Comparison of ENCODE assay signal across 9 cellular contexts in genomic region chr3:50244813-50245212, GRCh38. TPM values are rescaled to one million over a fixed set of nuclear protein-coding genes. Genes with fewer than 3 reads are reported as not detected.
DNase-seq lines count a peak whose midpoint lies in the region; TF ChIP-seq lines count a peak whose summit lies in the region.
"Not testable (repeated sequence)": the region's sequence is repeated elsewhere in the genome, so short reads cannot be mapped to it uniquely, and the experiment has no call there.
"Had no signal": no experiment of that assay in that cellular context is flagged by ENCODE, and none has a peak within 500 bp of the region (broad histone marks: within the 10 kb centered on the region; RNA-seq: fewer than 3 reads in every experiment).

No MANE protein-coding gene starts in this region.

- peak overlapping the region; percentile 90 to 99 (median 94) for H3K27ac ChIP-seq in BLaER1 treated with 17β-estradiol and CSF1 and Interleukin-3, amounts not matched to agents 10 nM and 100 nM
- H3K27ac ChIP-seq in OCI-LY7 (ENCODE audit: low read depth, low read length, poor library complexity, severe bottlenecking) (peak overlapping the region; percentile 31), endodermal cell (ENCODE audit: low read depth, low read length) (peak overlapping the region; percentile 22), mesodermal cell (ENCODE audit: low read depth, low read length, severe bottlenecking) (peak overlapping the region; percentile 92), spleen (peak overlapping the region; percentile 88 to 99 (median 96))

- peaks cover 59 to 99% (median 76%) of the 10 kb centered on the region in 11 experiments for H4K20me1 ChIP-seq in BLaER1 treated with 17β-estradiol and CSF1 and Interleukin-3, amounts not matched to agents 10 nM and 100 nM
- H4K20me1 ChIP-seq in OCI-LY7 (ENCODE audit: insufficient read depth, low read length), result peaks cover 15% of the 10 kb centered on the region; the same call in 1 of the 2 replicates

- not testable (repeated sequence) for H3K27me3 Mint-ChIP-seq in activated naive CD4-positive, alpha-beta T cell treated with anti-CD3 and anti-CD28 coated beads, Interleukin-2, amount 10 ng/mL, durations not matched to agents 7 days and 5 days; endodermal cell (ENCODE audit: insufficient read depth)

- not testable (repeated sequence) for H3K9me3 ChIP-seq in BLaER1 treated with 17β-estradiol and CSF1 and Interleukin-3, amounts not matched to agents 10 nM and 100 nM (replicated peaks in 1 of 11); OCI-LY7 (ENCODE audit: low read length); endodermal cell (ENCODE audit: control insufficient read depth, low read length); mesodermal cell (ENCODE audit: control insufficient read depth, low read length); spleen

- H3K27ac Mint-ChIP-seq in activated naive CD4-positive, alpha-beta T cell treated with anti-CD3 and anti-CD28 coated beads, Interleukin-2, amount 10 ng/mL, durations not matched to agents 7 days and 5 days, result peak overlapping the region; percentile 93
- peak overlapping the region; percentile 68 for H3K27ac Mint-ChIP-seq in endodermal cell

- peaks cover 20 to 77% (median 55%) of the 10 kb centered on the region in 11 experiments for H3K36me3 ChIP-seq in BLaER1 treated with 17β-estradiol and CSF1 and Interleukin-3, amounts not matched to agents 10 nM and 100 nM
- H3K36me3 ChIP-seq in OCI-LY7 (ENCODE audit: insufficient read depth, low read length) (peaks cover 43% of the 10 kb centered on the region; the same call in 1 of the 2 replicates), endodermal cell (ENCODE audit: control insufficient read depth, insufficient read depth, low read length) (peaks cover 34% of the 10 kb centered on the region), mesodermal cell (ENCODE audit: control insufficient read depth, insufficient read depth, low read length) (peaks cover 65% of the 10 kb centered on the region), spleen (peaks cover 0 to 77% (median 14%) of the 10 kb centered on the region in 6 donors)

- DNase-seq in OCI-LY7 (ENCODE audit: low spot score); activated naive CD4-positive, alpha-beta T cell treated with anti-CD3 and anti-CD28 coated beads, Interleukin-2, amount 10 ng/mL, durations not matched to agents 7 days and 5 days; endodermal cell; spleen: not testable (repeated sequence)

- H3K9me2 ChIP-seq in OCI-LY7 (ENCODE audit: insufficient read depth, low read length), result not testable (repeated sequence)

- H3K9me3 Mint-ChIP-seq in activated naive CD4-positive, alpha-beta T cell treated with anti-CD3 and anti-CD28 coated beads, Interleukin-2, amount 10 ng/mL, durations not matched to agents 7 days and 5 days; endodermal cell: not testable (repeated sequence)

- H3K36me3 Mint-ChIP-seq in activated naive CD4-positive, alpha-beta T cell treated with anti-CD3 and anti-CD28 coated beads, Interleukin-2, amount 10 ng/mL, durations not matched to agents 7 days and 5 days, result peaks cover 27% of the 10 kb centered on the region
- H3K36me3 Mint-ChIP-seq in endodermal cell (ENCODE audit: low read depth), result peaks cover 17% of the 10 kb centered on the region

- H3K79me2 ChIP-seq in OCI-LY7 (ENCODE audit: insufficient read depth, low read depth, low read length), result peaks cover 68% of the 10 kb centered on the region

- H3K9ac ChIP-seq in BLaER1 treated with 17β-estradiol and CSF1 and Interleukin-3, amounts not matched to agents 10 nM and 100 nM, result peak overlapping the region; percentile 80 to 99 (median 97)
- not testable (repeated sequence) for H3K9ac ChIP-seq in endodermal cell (ENCODE audit: extremely low read depth, low read length, poor library complexity, severe bottlenecking)

- not testable (repeated sequence) for TF ChIP-seq CTCF in OCI-LY7 (conservative IDR thresholded peaks at IDR 0.05; ENCODE audit: low read length); endodermal cell (conservative IDR thresholded peaks at IDR 0.05)
- peak in 1 of 11 experiments; percentile 9 for TF ChIP-seq CTCF in spleen (IDR thresholded peaks at IDR 0.05 in 8 of 11, conservative IDR thresholded peaks at IDR 0.05 in 3 of 11)

- H3K4me1 ChIP-seq in BLaER1 treated with 17β-estradiol and CSF1 and Interleukin-3, amounts not matched to agents 10 nM and 100 nM, result peaks cover 92 to 100% (median 99%) of the 10 kb centered on the region in 10 experiments
- H3K4me1 ChIP-seq in OCI-LY7 (ENCODE audit: insufficient read depth, low read length, poor library complexity, severe bottlenecking), result peaks cover 76% of the 10 kb centered on the region
- peaks cover 33% of the 10 kb centered on the region for H3K4me1 ChIP-seq in endodermal cell (ENCODE audit: control insufficient read depth, insufficient read depth, low read length)
- peaks cover 83% of the 10 kb centered on the region for H3K4me1 ChIP-seq in mesodermal cell (ENCODE audit: control insufficient read depth, insufficient read depth, low read length, poor library complexity, severe bottlenecking)
- peaks cover 98 to 100% (median 100%) of the 10 kb centered on the region in 6 donors for H3K4me1 ChIP-seq in spleen

- peak overlapping the region in 7 of 10 experiments; percentile 14 to 100 (median 48); a peak in 9 of 20 replicates for H3K4me3 ChIP-seq in BLaER1 treated with 17β-estradiol and CSF1 and Interleukin-3, amounts not matched to agents 10 nM and 100 nM
- H3K4me3 ChIP-seq in OCI-LY7 (ENCODE audit: low read depth, low read length, poor library complexity, severe bottlenecking); endodermal cell (ENCODE audit: low read length); mesodermal cell (ENCODE audit: extremely low read depth, insufficient read depth, low read length, poor library complexity, severe bottlenecking): not testable (repeated sequence)
- H3K4me3 ChIP-seq in spleen, result peak overlapping the region in 1 of 8 donors; percentile 67

- H3K27me3 ChIP-seq in BLaER1 treated with 17β-estradiol and CSF1 and Interleukin-3, amounts not matched to agents 10 nM and 100 nM; endodermal cell (ENCODE audit: control insufficient read depth, insufficient read depth, low read length, poor library complexity, severe bottlenecking); spleen (replicated peaks in 1 of 7): not testable (repeated sequence)

- WGBS in endodermal cell (ENCODE audit: insufficient coverage in 1 of 2, insufficient read length in 1 of 2), 2 experiments, result 96 to 100% methylated on average over 2 to 5 of the region's 6 CpGs
- WGBS in mesodermal cell (ENCODE audit: insufficient coverage in 2 of 2), 2 experiments, result 92 to 100% methylated on average over 2 to 4 of the region's 6 CpGs
- 53 to 78% (median 59%) methylated on average over 6 of the region's 6 CpGs for WGBS in spleen, 5 donors

- intact Hi-C loops in OCI-LY7 (cut with micrococcal nuclease; ENCODE audit: unreplicated experiment); spleen (cut with DNase I; ENCODE audit: low total_unique reads): not testable (repeated sequence)

- H3K4me2 ChIP-seq in BLaER1 treated with 17β-estradiol and CSF1 and Interleukin-3, amounts not matched to agents 10 nM and 100 nM, result peak overlapping the region; percentile 91 to 100 (median 97)
- not testable (repeated sequence) for H3K4me2 ChIP-seq in OCI-LY7 (ENCODE audit: low read length)

- not testable (repeated sequence) for TF ChIP-seq POLR2A in spleen (IDR thresholded peaks at IDR 0.05)

- POLR2A ChIA-PET in OCI-LY7 (lab: Charles Lee), result not testable (repeated sequence)

- peaks cover 86% of the 10 kb centered on the region for H3K4me1 Mint-ChIP-seq in activated naive CD4-positive, alpha-beta T cell treated with anti-CD3 and anti-CD28 coated beads, Interleukin-2, amount 10 ng/mL, durations not matched to agents 7 days and 5 days
- peaks cover 41% of the 10 kb centered on the region for H3K4me1 Mint-ChIP-seq in endodermal cell

- CTCF ChIA-PET in OCI-LY7 (lab: Charles Lee; ENCODE audit: unreplicated experiment), result interaction anchor here (1.3 kb wide), 1 partner anchor 52 kb away, joined by 4 read pairs; no protein-coding TSS in a partner anchor
- CTCF ChIA-PET in activated naive CD4-positive, alpha-beta T cell treated with anti-CD3 and anti-CD28 coated beads, Interleukin-2, amount 10 ng/mL, durations not matched to agents 7 days and 5 days (lab: Charles Lee), result interaction anchor here (2.7 to 4.4 kb wide), 4 partner anchors 9 to 53 kb away, joined by 9 to 50 read pairs (median 18); partner anchors contain the start of gene GNAI2

- peak overlapping the region; percentile 73 for H3K4me3 Mint-ChIP-seq in activated naive CD4-positive, alpha-beta T cell treated with anti-CD3 and anti-CD28 coated beads, Interleukin-2, amount 10 ng/mL, durations not matched to agents 7 days and 5 days
- peak overlapping the region; percentile 20 for H3K4me3 Mint-ChIP-seq in endodermal cell

- BruUV-seq in OCI-LY7 (replicated peaks; lab: Mats Ljungman, UMichigan), result not testable (repeated sequence)

- H2AFZ ChIP-seq in OCI-LY7 (ENCODE audit: low read length), result not testable (repeated sequence)

RNA-seq across cellular contexts. Expression of gene GNAI2, which starts 8.8 kb away (rescaled TPM):
- total RNA-seq in OCI-LY7 (2014; rRNA removed; shearing (Covaris generic)), result 165 and 190 TPM in 2 replicates
- total RNA-seq in OCI-LY7 (2022), result 256 and 266 TPM in 2 replicates
- total RNA-seq in endodermal cell, result 100 to 1,000 TPM; 243 to 278 TPM
- polyA plus RNA-seq in endodermal cell (2013, experiment 1 of 2), result 454 TPM
- polyA plus RNA-seq in endodermal cell (2013, experiment 2 of 2), result 428 TPM
- 395 TPM for polyA plus RNA-seq in mesodermal cell (2013, experiment 1 of 2)
- 323 TPM for polyA plus RNA-seq in mesodermal cell (2013, experiment 2 of 2)
- 100 to 1,000 TPM; 276 to 466 (median 385) TPM for total RNA-seq in spleen
- 100 to 1,000 TPM; 147 to 232 (median 170) TPM for polyA plus RNA-seq in spleen

RNA-seq across cellular contexts. Expression of gene SEMA3B, which starts 24.1 kb away (rescaled TPM):
- total RNA-seq in OCI-LY7 (2014; rRNA removed; shearing (Covaris generic)), result 0.10 and 0.28 TPM in 2 replicates
- total RNA-seq in OCI-LY7 (2022), result 0.82 and 1.2 TPM in 2 replicates
- 10 to 100 TPM in 1 of 2 donors, 1 to 10 TPM in 1; 6.5 to 10.3 TPM for total RNA-seq in endodermal cell
- polyA plus RNA-seq in endodermal cell (2013, experiment 1 of 2), result 19.4 TPM
- 15.1 TPM for polyA plus RNA-seq in endodermal cell (2013, experiment 2 of 2)
- polyA plus RNA-seq in mesodermal cell (2013, experiment 1 of 2), result 6.8 TPM
- polyA plus RNA-seq in mesodermal cell (2013, experiment 2 of 2), result 6.1 TPM
- total RNA-seq in spleen, result 10 to 100 TPM in 1 of 7 donors, 1 to 10 TPM in 6; 2.2 to 13.9 (median 4.5) TPM
- 10 to 100 TPM in 1 of 3 donors, 1 to 10 TPM in 2; 2.7 to 14.5 (median 3.4) TPM for polyA plus RNA-seq in spleen

RNA-seq across cellular contexts. Expression of gene LSMEM2, which starts 34.1 kb away (rescaled TPM):
- total RNA-seq in OCI-LY7 (2014; rRNA removed; shearing (Covaris generic)), result not detected in 2 replicates
- total RNA-seq in OCI-LY7 (2022) (not detected in 2 replicates), endodermal cell (not detected), spleen (under 1 TPM in 1 of 7 donors, not detected in 6; 0.46 TPM)
- 0.25 TPM for polyA plus RNA-seq in endodermal cell (2013, experiment 1 of 2)
- polyA plus RNA-seq in endodermal cell (2013, experiment 2 of 2), result not detected
- polyA plus RNA-seq in mesodermal cell (2013, experiment 1 of 2), result not detected
- polyA plus RNA-seq in mesodermal cell (2013, experiment 2 of 2), result not detected
- under 1 TPM; 0.06 to 0.29 (median 0.20) TPM for polyA plus RNA-seq in spleen
- total RNA-seq: dermis microvascular lymphatic vessel endothelial cell, glomerular endothelial cell, subcutaneous adipose tissue had no signal

RNA-seq across cellular contexts. Expression of gene SLC38A3, which starts 39.7 kb away (rescaled TPM):
- not detected in 2 replicates for total RNA-seq in OCI-LY7 (2014; rRNA removed; shearing (Covaris generic))
- total RNA-seq in OCI-LY7 (2022) (not detected in 2 replicates), endodermal cell (1 to 10 TPM; 1.5 to 1.9 TPM), spleen (not detected)
- polyA plus RNA-seq in endodermal cell (2013, experiment 1 of 2), result 4.4 TPM
- 4.3 TPM for polyA plus RNA-seq in endodermal cell (2013, experiment 2 of 2)
- 2.5 TPM for polyA plus RNA-seq in mesodermal cell (2013, experiment 1 of 2)
- polyA plus RNA-seq in mesodermal cell (2013, experiment 2 of 2), result 1.4 TPM
- polyA plus RNA-seq in spleen, result under 1 TPM in 2 of 3 donors, not detected in 1; 0.02 to 0.07 TPM
- total RNA-seq: glomerular endothelial cell, subcutaneous adipose tissue had no signal

RNA-seq across cellular contexts. Expression of gene IFRD2, which starts 47.4 kb away (rescaled TPM):
- 73.1 and 95.5 TPM in 2 replicates for total RNA-seq in OCI-LY7 (2014; rRNA removed; shearing (Covaris generic))
- total RNA-seq in OCI-LY7 (2022) (93.3 and 97.3 TPM in 2 replicates), endodermal cell (10 to 100 TPM; 56.6 to 70.9 TPM), spleen (10 to 100 TPM; 40.2 to 67.6 (median 48.0) TPM)
- polyA plus RNA-seq in endodermal cell (2013, experiment 1 of 2), result 42.4 TPM
- 35.6 TPM for polyA plus RNA-seq in endodermal cell (2013, experiment 2 of 2)
- 42.2 TPM for polyA plus RNA-seq in mesodermal cell (2013, experiment 1 of 2)
- 33.5 TPM for polyA plus RNA-seq in mesodermal cell (2013, experiment 2 of 2)
- 10 to 100 TPM; 58.4 to 76.7 (median 74.8) TPM for polyA plus RNA-seq in spleen

Comparison
In these comparisons a context has a peak if more than half of its experiments do, and no peak if none do; other contexts are left out.
1. H3K27ac ChIP-seq: peak in every context shown above with its lines; median percentile 96 in spleen; 94 in BLaER1 treated with 17β-estradiol and CSF1 and Interleukin-3, amounts not matched to agents 10 nM and 100 nM; 92 in mesodermal cell; 31 in OCI-LY7; 22 in endodermal cell.